10 cellular contexts compared by ENCODE assay signal in the genomic region with DNA sequence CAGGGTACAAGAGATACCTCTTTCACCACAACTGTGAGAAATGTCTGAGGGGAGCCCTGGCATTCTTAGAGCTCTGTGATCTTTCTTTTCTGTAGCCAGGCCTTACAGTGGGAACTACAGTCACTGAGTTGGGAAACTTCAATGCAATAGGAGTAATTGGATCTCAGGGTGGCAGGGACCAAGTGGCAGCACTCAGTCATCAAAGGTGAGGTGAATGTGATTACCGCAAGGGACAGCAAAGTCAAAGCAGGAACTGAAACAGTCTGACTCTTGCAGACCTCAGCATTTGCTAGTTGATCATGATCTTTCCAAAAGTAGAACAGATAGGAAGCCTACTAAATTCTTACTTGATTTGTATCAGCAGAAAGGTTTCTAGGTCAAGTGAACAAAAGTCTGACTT. TPM values are rescaled to one million over a fixed set of nuclear protein-coding genes. Genes with fewer than 3 reads are reported as not detected.
DNase-seq lines count a peak whose midpoint lies in the region; ATAC-seq and TF ChIP-seq lines count a peak whose summit lies in the region.
"Had no signal": no experiment of that assay in that cellular context is flagged by ENCODE, and none has a peak within 500 bp of the region (broad histone marks: within the 10 kb centered on the region; RNA-seq: fewer than 3 reads in every experiment).

No MANE protein-coding gene starts in this region.

- no peak for TF ChIP-seq CTCF in left ventricle myocardium inferior (IDR thresholded peaks at IDR 0.05; ENCODE audit: borderline replicate concordance)

- no peak overlapping the region for H3K4me3 ChIP-seq in left ventricle myocardium inferior
- H3K4me3 ChIP-seq: BLaER1 had no signal

- H3K27ac Mint-ChIP-seq in activated naive CD8-positive, alpha-beta T cell treated with anti-CD3 and anti-CD28 coated beads, Interleukin-2, amount 50 U/mL, for 24 hours: no peak overlapping the region
- no peak overlapping the region for H3K27ac Mint-ChIP-seq in activated naive CD8-positive, alpha-beta T cell treated with anti-CD3 and anti-CD28 coated beads for 36 hours
- H3K27ac Mint-ChIP-seq in stimulated activated naive B cell treated with anti-CD40 and anti-IgM and Interleukin-4, amounts not matched to agents 10 μg/mL and 1 μg/mL and 100 μg/mL, for 72 hours: no peak overlapping the region

- H3K4me3 Mint-ChIP-seq in activated naive CD8-positive, alpha-beta T cell treated with anti-CD3 and anti-CD28 coated beads, Interleukin-2, amount 50 U/mL, for 24 hours: no peak overlapping the region
- no peak overlapping the region for H3K4me3 Mint-ChIP-seq in activated naive CD8-positive, alpha-beta T cell treated with anti-CD3 and anti-CD28 coated beads for 36 hours
- H3K4me3 Mint-ChIP-seq in stimulated activated naive B cell treated with anti-CD40 and anti-IgM and Interleukin-4, amounts not matched to agents 10 μg/mL and 1 μg/mL and 100 μg/mL, for 72 hours: no peak overlapping the region

- H3K27ac ChIP-seq in left ventricle myocardium inferior (replicated peaks): no peak overlapping the region
- H3K27ac ChIP-seq: BLaER1 had no signal

- no peak for DNase-seq in activated naive CD8-positive, alpha-beta T cell treated with anti-CD3 and anti-CD28 coated beads, Interleukin-2, amount 50 U/mL, for 24 hours
- no peak for DNase-seq in activated naive CD8-positive, alpha-beta T cell treated with anti-CD3 and anti-CD28 coated beads for 36 hours
- DNase-seq in NAMALWA (ENCODE audit: low spot score): peak; percentile 50
- DNase-seq in stimulated activated naive B cell treated with anti-CD40 and anti-IgM and Interleukin-4, amounts not matched to agents 10 μg/mL and 1 μg/mL and 100 μg/mL, for 72 hours: peak; percentile 32
- DNase-seq in T-helper 9 cell: no peak
- no peak for DNase-seq in left ventricle myocardium inferior
- DNase-seq in activated CD8-positive, alpha-beta memory T cell treated with anti-CD3 and anti-CD28 coated beads, Interleukin-2, amount 50 U/mL, for 48 hours: no peak
- DNase-seq: mesenchymal stem cell had no signal

- peaks cover 2% of the 10 kb centered on the region for H3K27me3 Mint-ChIP-seq in activated naive CD8-positive, alpha-beta T cell treated with anti-CD3 and anti-CD28 coated beads, Interleukin-2, amount 50 U/mL, for 24 hours
- H3K27me3 Mint-ChIP-seq in activated naive CD8-positive, alpha-beta T cell treated with anti-CD3 and anti-CD28 coated beads for 36 hours: no peaks in the 10 kb centered on the region
- peaks cover 26 to 31% of the 10 kb centered on the region in 2 donors for H3K27me3 Mint-ChIP-seq in stimulated activated naive B cell treated with anti-CD40 and anti-IgM and Interleukin-4, amounts not matched to agents 10 μg/mL and 1 μg/mL and 100 μg/mL, for 72 hours

- H3K4me1 ChIP-seq in left ventricle myocardium inferior: no peaks in the 10 kb centered on the region
- H3K4me1 ChIP-seq: BLaER1 had no signal

- no peaks in the 10 kb centered on the region for H3K9me3 Mint-ChIP-seq in activated naive CD8-positive, alpha-beta T cell treated with anti-CD3 and anti-CD28 coated beads, Interleukin-2, amount 50 U/mL, for 24 hours
- no peaks in the 10 kb centered on the region for H3K9me3 Mint-ChIP-seq in activated naive CD8-positive, alpha-beta T cell treated with anti-CD3 and anti-CD28 coated beads for 36 hours
- peaks cover 2 to 6% of the 10 kb centered on the region in 2 donors for H3K9me3 Mint-ChIP-seq in stimulated activated naive B cell treated with anti-CD40 and anti-IgM and Interleukin-4, amounts not matched to agents 10 μg/mL and 1 μg/mL and 100 μg/mL, for 72 hours

- H3K9me3 ChIP-seq in left ventricle myocardium inferior (replicated peaks): no peaks in the 10 kb centered on the region
- H3K9me3 ChIP-seq: BLaER1 had no signal

- H3K36me3 ChIP-seq in left ventricle myocardium inferior: no peaks in the 10 kb centered on the region
- H3K36me3 ChIP-seq: BLaER1 had no signal

- peaks cover 28% of the 10 kb centered on the region for H3K27me3 ChIP-seq in left ventricle myocardium inferior (ENCODE audit: low read depth)
- H3K27me3 ChIP-seq: BLaER1 had no signal

- no peaks in the 10 kb centered on the region for H3K36me3 Mint-ChIP-seq in activated naive CD8-positive, alpha-beta T cell treated with anti-CD3 and anti-CD28 coated beads, Interleukin-2, amount 50 U/mL, for 24 hours (ENCODE audit: low read depth)
- H3K36me3 Mint-ChIP-seq in activated naive CD8-positive, alpha-beta T cell treated with anti-CD3 and anti-CD28 coated beads for 36 hours: no peaks in the 10 kb centered on the region
- no peaks in the 10 kb centered on the region for H3K36me3 Mint-ChIP-seq in stimulated activated naive B cell treated with anti-CD40 and anti-IgM and Interleukin-4, amounts not matched to agents 10 μg/mL and 1 μg/mL and 100 μg/mL, for 72 hours

- intact Hi-C loops in left ventricle myocardium inferior (cut with micrococcal nuclease): no loop called here

- peak; percentile 78 for ATAC-seq in activated naive CD8-positive, alpha-beta T cell treated with anti-CD3 and anti-CD28 coated beads, Interleukin-2, amount 50 U/mL, for 24 hours
- peak; percentile 72 for ATAC-seq in HG02642 (IDR thresholded peaks at IDR 0.05; ENCODE audit: poor library complexity, unreplicated experiment)
- peak; percentile 98 to 99 for ATAC-seq in stimulated activated naive B cell treated with anti-CD40 and anti-IgM and Interleukin-4, amounts not matched to agents 10 μg/mL and 1 μg/mL and 100 μg/mL, for 72 hours (replicated peaks)

- peaks cover 23% of the 10 kb centered on the region for H3K4me1 Mint-ChIP-seq in activated naive CD8-positive, alpha-beta T cell treated with anti-CD3 and anti-CD28 coated beads, Interleukin-2, amount 50 U/mL, for 24 hours
- peaks cover 13% of the 10 kb centered on the region for H3K4me1 Mint-ChIP-seq in activated naive CD8-positive, alpha-beta T cell treated with anti-CD3 and anti-CD28 coated beads for 36 hours
- peaks cover 11 to 12% of the 10 kb centered on the region in 2 donors for H3K4me1 Mint-ChIP-seq in stimulated activated naive B cell treated with anti-CD40 and anti-IgM and Interleukin-4, amounts not matched to agents 10 μg/mL and 1 μg/mL and 100 μg/mL, for 72 hours

RNA-seq across cellular contexts. Expression of a gene that starts 7.3 kb away (rescaled TPM):
- 1 to 10 TPM; 1.9 to 2.2 TPM for total RNA-seq in activated naive CD8-positive, alpha-beta T cell treated with anti-CD3 and anti-CD28 coated beads for 36 hours
- total RNA-seq in left ventricle myocardium inferior: 0.91 TPM

Comparison
In these comparisons a context has a peak if more than half of its experiments do, and no peak if none do; other contexts are left out.
1. DNase-seq: peak in NAMALWA (single experiment) and stimulated activated naive B cell treated with anti-CD40 and anti-IgM and Interleukin-4, amounts not matched to agents 10 μg/mL and 1 μg/mL and 100 μg/mL, for 72 hours (single experiment); none in activated naive CD8-positive, alpha-beta T cell treated with anti-CD3 and anti-CD28 coated beads, Interleukin-2, amount 50 U/mL, for 24 hours (single experiment), activated naive CD8-positive, alpha-beta T cell treated with anti-CD3 and anti-CD28 coated beads for 36 hours (single experiment), T-helper 9 cell (single experiment), left ventricle myocardium inferior (single experiment) and activated CD8-positive, alpha-beta memory T cell treated with anti-CD3 and anti-CD28 coated beads, Interleukin-2, amount 50 U/mL, for 48 hours (single experiment).
2. Peak in every context shown above with its lines, with median percentiles within 50 percentile points of each other: ATAC-seq.